In genomic region chr12:118290130-118290529, GRCh38 we compare ENCODE assay signal across 15 cellular contexts.
A peak's percentile ranks its signal among the peaks of the same experiment; 100 is the strongest.
DNase-seq lines count a peak whose midpoint lies in the region; ATAC-seq, FAIRE-seq and TF ChIP-seq lines count a peak whose summit lies in the region.
"Had no signal": no experiment of that assay in that cellular context is flagged by ENCODE, and none has a peak within 500 bp of the region (broad histone marks: within the 10 kb centered on the region; RNA-seq: fewer than 3 reads in every experiment).

No MANE protein-coding gene starts in this region.

- no peak for DNase-seq in GM19239 (ENCODE audit: insufficient read length, low spot score)
- peak; percentile 33 for DNase-seq in fibroblast of mammary gland (ENCODE audit: low read depth)
- peak; percentile 20 for DNase-seq in non-pigmented ciliary epithelial cell (ENCODE audit: low read depth)
- no peak for DNase-seq in activated naive CD4-positive, alpha-beta T cell (lab: John Stamatoyannopoulos, UW)
- DNase-seq: activated CD8-positive, alpha-beta memory T cell treated with anti-CD3 and anti-CD28 coated beads for 24 hours; left lung; NCI-H1092 treated with DMSO at 0.1 percent for 48 hours; NCI-H526; posterior cingulate gyrus; stimulated activated CD4-positive, alpha-beta T cell treated with anti-CD3 and anti-CD28 coated beads, Interleukin-2, amount 100 ng/mL, for 48 hours had no signal

- FAIRE-seq in GM19239 (lab: Jason Lieb, UNC), result peak; percentile 47

- no peak for TF ChIP-seq CTCF in fibroblast of mammary gland (conservative IDR thresholded peaks at IDR 0.05; ENCODE audit: control insufficient read depth, insufficient read depth, low read depth, low read length)

- no peak overlapping the region for H3K4me3 ChIP-seq in fibroblast of mammary gland (ENCODE audit: control insufficient read depth, low read depth, low read length)
- H3K4me3 ChIP-seq: gastroesophageal sphincter, left lung had no signal

- ATAC-seq in SK-N-SH treated with all-trans-retinoic acid at 6 μM for 48 hours (peak; percentile 98), GM18867 (IDR thresholded peaks at IDR 0.05; ENCODE audit: unreplicated experiment) (no peak), GM19328 (IDR thresholded peaks at IDR 0.05; ENCODE audit: unreplicated experiment) (no peak)
- ATAC-seq: activated T-helper 17 cell treated with anti-CD3 and anti-CD28 coated beads, Interleukin-2, amount 50 U/mL, for 72 hours; gastroesophageal sphincter; left lung had no signal

TF ChIP-seq in SK-N-SH treated with all-trans-retinoic acid at 6 μM for 48 hours, 23 proteins besides CTCF, POLR2A, EP300 and RAD21:
- TF ChIP-seq RARB (CRISPR knock-in tag; IDR thresholded peaks at IDR 0.05), result no peak
- TF ChIP-seq ZFP3 (CRISPR knock-in tag; IDR thresholded peaks at IDR 0.05), result no peak
- TF ChIP-seq CSDC2 (CRISPR knock-in tag; IDR thresholded peaks at IDR 0.05), result no peak
- no peak for TF ChIP-seq PATZ1 (CRISPR knock-in tag; IDR thresholded peaks at IDR 0.05; ENCODE audit: borderline replicate concordance)
- no peak for TF ChIP-seq OSR1 (CRISPR knock-in tag; IDR thresholded peaks at IDR 0.05)
- no peak for TF ChIP-seq TCF4 (CRISPR knock-in tag; IDR thresholded peaks at IDR 0.05; ENCODE audit: borderline replicate concordance)
- no peak for TF ChIP-seq ZNF70 (CRISPR knock-in tag; IDR thresholded peaks at IDR 0.05)
- TF ChIP-seq POU6F1 (CRISPR knock-in tag; IDR thresholded peaks at IDR 0.05; ENCODE audit: borderline replicate concordance, low read depth), result no peak
- no peak for TF ChIP-seq ZNF8 (CRISPR knock-in tag; IDR thresholded peaks at IDR 0.05)
- no peak for TF ChIP-seq ZC3H10 (CRISPR knock-in tag; IDR thresholded peaks at IDR 0.05)
- TF ChIP-seq ARNTL (CRISPR knock-in tag; IDR thresholded peaks at IDR 0.05; ENCODE audit: borderline replicate concordance, low read depth), result no peak
- TF ChIP-seq TSHZ2 (CRISPR knock-in tag; IDR thresholded peaks at IDR 0.05), result no peak
- no peak for TF ChIP-seq PPARA (CRISPR knock-in tag; IDR thresholded peaks at IDR 0.05; ENCODE audit: borderline replicate concordance)
- no peak for TF ChIP-seq ZNF565 (CRISPR knock-in tag; conservative IDR thresholded peaks at IDR 0.05; ENCODE audit: low read depth)
- TF ChIP-seq, protein P1, sequence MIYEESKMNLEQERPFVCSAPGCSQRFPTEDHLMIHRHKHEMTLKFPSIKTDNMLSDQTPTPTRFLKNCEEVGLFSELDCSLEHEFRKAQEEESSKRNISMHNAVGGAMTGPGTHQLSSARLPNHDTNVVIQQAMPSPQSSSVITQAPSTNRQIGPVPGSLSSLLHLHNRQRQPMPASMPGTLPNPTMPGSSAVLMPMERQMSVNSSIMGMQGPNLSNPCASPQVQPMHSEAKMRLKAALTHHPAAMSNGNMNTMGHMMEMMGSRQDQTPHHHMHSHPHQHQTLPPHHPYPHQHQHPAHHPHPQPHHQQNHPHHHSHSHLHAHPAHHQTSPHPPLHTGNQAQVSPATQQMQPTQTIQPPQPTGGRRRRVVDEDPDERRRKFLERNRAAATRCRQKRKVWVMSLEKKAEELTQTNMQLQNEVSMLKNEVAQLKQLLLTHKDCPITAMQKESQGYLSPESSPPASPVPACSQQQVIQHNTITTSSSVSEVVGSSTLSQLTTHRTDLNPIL (CRISPR knock-in tag; IDR thresholded peaks at IDR 0.05; ENCODE audit: low read depth), result no peak

Comparison
In these comparisons a context has a peak if more than half of its experiments do, and no peak if none do; other contexts are left out.
1. DNase-seq: peak in fibroblast of mammary gland (single experiment) and non-pigmented ciliary epithelial cell (single experiment); none in GM19239 (single experiment) and activated naive CD4-positive, alpha-beta T cell (0 of 4).